Comparison of ENCODE assay signal across 9 cellular contexts in the genomic region with DNA sequence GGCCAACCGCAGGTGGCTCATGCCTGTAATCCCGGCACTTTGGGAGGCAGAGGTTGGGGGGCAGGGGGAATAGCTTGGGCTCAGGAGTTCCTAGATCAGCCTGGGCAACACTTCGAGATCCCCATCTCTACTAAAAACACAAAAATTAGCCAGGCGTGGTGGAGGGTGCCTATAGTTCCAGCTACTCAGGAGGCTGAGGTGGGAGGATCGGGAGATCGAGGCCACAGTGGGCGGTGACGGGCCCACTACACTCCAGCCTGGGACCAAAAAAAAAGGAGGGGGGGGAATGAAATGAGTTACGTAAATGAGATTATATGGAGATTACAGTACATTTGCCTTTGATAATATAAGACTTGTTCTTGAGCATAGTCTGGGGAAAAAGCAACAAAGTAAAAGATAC. TPM values are rescaled to one million over a fixed set of nuclear protein-coding genes. Genes with fewer than 3 reads are reported as not detected.
DNase-seq lines count a peak whose midpoint lies in the region; ATAC-seq lines count a peak whose summit lies in the region.
"Had no signal": no experiment of that assay in that cellular context is flagged by ENCODE, and none has a peak within 500 bp of the region (broad histone marks: within the 10 kb centered on the region; RNA-seq: fewer than 3 reads in every experiment).

No MANE protein-coding gene starts in this region.

- H3K27me3 ChIP-seq in stomach smooth muscle (ENCODE audit: control insufficient read depth in 1 of 2, insufficient read depth in 2 of 2, low read length in 2 of 2) = no peaks in the 10 kb centered on the region
- H3K27me3 ChIP-seq: ovary had no signal

- peaks cover 4% of the 10 kb centered on the region for H3K4me1 ChIP-seq in stomach smooth muscle (ENCODE audit: control insufficient read depth, insufficient read depth, low read length)

- H3K27ac ChIP-seq in stomach smooth muscle (ENCODE audit: low read length) = no peak overlapping the region

- H3K4me3 Mint-ChIP-seq in activated T-cell treated with anti-CD3 and anti-CD28 coated beads, Interleukin-2, amount 50 U/mL, for 72 hours = peak overlapping the region; percentile 91 to 99
- peak overlapping the region; percentile 97 for H3K4me3 Mint-ChIP-seq in activated T-helper 1 cell treated with anti-CD3 and anti-CD28 coated beads, Interleukin-12 subunit alpha, Interleukin-12 subunit beta, Interleukin-2, Interleukin-4 antibody, amounts not matched to agents 30 ng/mL and 10 ng/mL and 1 ng/mL, durations not matched to agents 14 hours and 24 hours and 36 hours

- no peak for DNase-seq in activated T-cell treated with anti-CD3 and anti-CD28 coated beads, Interleukin-2, amount 50 U/mL, for 72 hours
- DNase-seq in activated T-cell treated with anti-CD3 and anti-CD28 coated beads, Interleukin-2, amount 50 U/mL, for 48 hours = no peak
- no peak for DNase-seq in activated T-helper 1 cell treated with anti-CD3 and anti-CD28 coated beads, Interleukin-12 subunit alpha, Interleukin-12 subunit beta, Interleukin-2, Interleukin-4 antibody, amounts not matched to agents 30 ng/mL and 10 ng/mL and 1 ng/mL, durations not matched to agents 14 hours and 24 hours and 36 hours (ENCODE audit: low spot score)
- DNase-seq in H4 (ENCODE audit: low spot score) (no peak), mucosa of gallbladder (ENCODE audit: low spot score) (no peak)

- intact Hi-C loops in activated T-helper 1 cell treated with anti-CD3 and anti-CD28 coated beads, Interleukin-12 subunit alpha, Interleukin-12 subunit beta, Interleukin-2, Interleukin-4 antibody, amounts not matched to agents 30 ng/mL and 10 ng/mL and 1 ng/mL, durations not matched to agents 14 hours and 24 hours and 36 hours (cut with micrococcal nuclease) = loop anchor here (5.0 to 10.0 kb wide), 7 partner anchors 198 to 1712 kb away; a partner anchor contains a TSS

- peaks cover 7 to 28% of the 10 kb centered on the region in 2 donors for H3K36me3 Mint-ChIP-seq in activated T-cell treated with anti-CD3 and anti-CD28 coated beads, Interleukin-2, amount 50 U/mL, for 72 hours (ENCODE audit: insufficient read depth in 2 of 2)
- H3K36me3 Mint-ChIP-seq in activated T-helper 1 cell treated with anti-CD3 and anti-CD28 coated beads, Interleukin-12 subunit alpha, Interleukin-12 subunit beta, Interleukin-2, Interleukin-4 antibody, amounts not matched to agents 30 ng/mL and 10 ng/mL and 1 ng/mL, durations not matched to agents 14 hours and 24 hours and 36 hours (ENCODE audit: low read depth) = peaks cover 20% of the 10 kb centered on the region

- H3K4me1 Mint-ChIP-seq in activated T-cell treated with anti-CD3 and anti-CD28 coated beads, Interleukin-2, amount 50 U/mL, for 72 hours (ENCODE audit: low read depth) = peaks cover 59% of the 10 kb centered on the region
- H3K4me1 Mint-ChIP-seq in activated T-helper 1 cell treated with anti-CD3 and anti-CD28 coated beads, Interleukin-12 subunit alpha, Interleukin-12 subunit beta, Interleukin-2, Interleukin-4 antibody, amounts not matched to agents 30 ng/mL and 10 ng/mL and 1 ng/mL, durations not matched to agents 14 hours and 24 hours and 36 hours (ENCODE audit: low read depth) = peaks cover 55% of the 10 kb centered on the region

- no peaks in the 10 kb centered on the region for H3K9me3 Mint-ChIP-seq in activated T-cell treated with anti-CD3 and anti-CD28 coated beads, Interleukin-2, amount 50 U/mL, for 72 hours
- H3K9me3 Mint-ChIP-seq in activated T-helper 1 cell treated with anti-CD3 and anti-CD28 coated beads, Interleukin-12 subunit alpha, Interleukin-12 subunit beta, Interleukin-2, Interleukin-4 antibody, amounts not matched to agents 30 ng/mL and 10 ng/mL and 1 ng/mL, durations not matched to agents 14 hours and 24 hours and 36 hours = no peaks in the 10 kb centered on the region

- peak overlapping the region; percentile 1 to 76 for H3K9ac ChIP-seq in stomach smooth muscle (ENCODE audit: low read length in 2 of 2)

- H3K4me3 ChIP-seq in iPS-18c (ENCODE audit: insufficient read depth, low read depth, low read length) (peak overlapping the region; percentile 87; the same call in 1 of the 2 replicates), stomach smooth muscle (ENCODE audit: low read length in 2 of 2) (peak overlapping the region; percentile 73 to 89)

- ATAC-seq in activated T-cell treated with anti-CD3 and anti-CD28 coated beads, Interleukin-2, amount 50 U/mL, for 72 hours (replicated peaks in 1 of 2) = no peak
- ATAC-seq in HG03469 (IDR thresholded peaks at IDR 0.05; ENCODE audit: unreplicated experiment) = no peak

- peak overlapping the region; percentile 25 for H3K27ac Mint-ChIP-seq in activated T-cell treated with anti-CD3 and anti-CD28 coated beads, Interleukin-2, amount 50 U/mL, for 72 hours
- H3K27ac Mint-ChIP-seq in activated T-helper 1 cell treated with anti-CD3 and anti-CD28 coated beads, Interleukin-12 subunit alpha, Interleukin-12 subunit beta, Interleukin-2, Interleukin-4 antibody, amounts not matched to agents 30 ng/mL and 10 ng/mL and 1 ng/mL, durations not matched to agents 14 hours and 24 hours and 36 hours = peak overlapping the region; percentile 91

- no peaks in the 10 kb centered on the region for H3K27me3 Mint-ChIP-seq in activated T-cell treated with anti-CD3 and anti-CD28 coated beads, Interleukin-2, amount 50 U/mL, for 72 hours (ENCODE audit: low read depth)
- H3K27me3 Mint-ChIP-seq in activated T-helper 1 cell treated with anti-CD3 and anti-CD28 coated beads, Interleukin-12 subunit alpha, Interleukin-12 subunit beta, Interleukin-2, Interleukin-4 antibody, amounts not matched to agents 30 ng/mL and 10 ng/mL and 1 ng/mL, durations not matched to agents 14 hours and 24 hours and 36 hours (ENCODE audit: insufficient read depth) = no peaks in the 10 kb centered on the region

- peaks cover 5 to 7% of the 10 kb centered on the region in 2 donors for H3K36me3 ChIP-seq in stomach smooth muscle (ENCODE audit: control insufficient read depth in 2 of 2, insufficient read depth in 2 of 2, low read length in 2 of 2)
- H3K36me3 ChIP-seq: ovary had no signal

- no peaks in the 10 kb centered on the region for H3K9me3 ChIP-seq in iPS-18c (ENCODE audit: control insufficient read depth, insufficient read depth, low read length)
- no peaks in the 10 kb centered on the region for H3K9me3 ChIP-seq in stomach smooth muscle (ENCODE audit: control insufficient read depth in 2 of 2, low read length in 2 of 2)
- H3K9me3 ChIP-seq: ovary had no signal

RNA-seq across cellular contexts. Expression of a gene that starts 1.1 kb away (rescaled TPM):
- 10 to 100 TPM; 34.4 to 36.0 TPM for total RNA-seq in activated T-cell treated with anti-CD3 and anti-CD28 coated beads, Interleukin-2, amount 50 U/mL, for 72 hours
- total RNA-seq in activated T-helper 1 cell treated with anti-CD3 and anti-CD28 coated beads, Interleukin-12 subunit alpha, Interleukin-12 subunit beta, Interleukin-2, Interleukin-4 antibody, amounts not matched to agents 30 ng/mL and 10 ng/mL and 1 ng/mL, durations not matched to agents 14 hours and 24 hours and 36 hours = 61.2 and 64.9 TPM in 2 replicates
- 29.9 and 41.6 TPM in 2 replicates for total RNA-seq in H4 (2014; rRNA removed; shearing (Covaris generic))
- total RNA-seq in mucosa of gallbladder = 20.2 TPM

RNA-seq across cellular contexts. Expression of a gene that starts 20.6 kb away (rescaled TPM):
- under 1 TPM; 0.26 to 0.44 TPM for total RNA-seq in activated T-cell treated with anti-CD3 and anti-CD28 coated beads, Interleukin-2, amount 50 U/mL, for 72 hours
- total RNA-seq in activated T-helper 1 cell treated with anti-CD3 and anti-CD28 coated beads, Interleukin-12 subunit alpha, Interleukin-12 subunit beta, Interleukin-2, Interleukin-4 antibody, amounts not matched to agents 30 ng/mL and 10 ng/mL and 1 ng/mL, durations not matched to agents 14 hours and 24 hours and 36 hours = not detected in 2 replicates
- total RNA-seq in H4 (2014; rRNA removed; shearing (Covaris generic)) = not detected in 2 replicates
- not detected for total RNA-seq in mucosa of gallbladder

RNA-seq across cellular contexts. Expression of a gene that starts 54.0 kb away (rescaled TPM):
- 1 to 10 TPM in 1 of 2 donors, under 1 TPM in 1; 0.62 to 1.4 TPM for total RNA-seq in activated T-cell treated with anti-CD3 and anti-CD28 coated beads, Interleukin-2, amount 50 U/mL, for 72 hours
- 4.7 and 6.5 TPM in 2 replicates for total RNA-seq in activated T-helper 1 cell treated with anti-CD3 and anti-CD28 coated beads, Interleukin-12 subunit alpha, Interleukin-12 subunit beta, Interleukin-2, Interleukin-4 antibody, amounts not matched to agents 30 ng/mL and 10 ng/mL and 1 ng/mL, durations not matched to agents 14 hours and 24 hours and 36 hours
- 2.0 and 3.0 TPM in 2 replicates for total RNA-seq in H4 (2014; rRNA removed; shearing (Covaris generic))
- total RNA-seq in mucosa of gallbladder = 54.8 TPM
